11 cellular contexts compared by ENCODE assay signal in genomic region chr7:5779108-5779507, GRCh38. TPM values are rescaled to one million over a fixed set of nuclear protein-coding genes. Genes with fewer than 3 reads are reported as not detected.
A peak's percentile ranks its signal among the peaks of the same experiment; 100 is the strongest.
DNase-seq lines count a peak whose midpoint lies in the region; ATAC-seq and TF ChIP-seq lines count a peak whose summit lies in the region.
"Had no signal": no experiment of that assay in that cellular context is flagged by ENCODE, and none has a peak within 500 bp of the region (broad histone marks: within the 10 kb centered on the region; RNA-seq: fewer than 3 reads in every experiment).

No MANE protein-coding gene starts in this region.

- H3K9me3 Mint-ChIP-seq in activated T-cell treated with anti-CD3 and anti-CD28 coated beads, Interleukin-2, amount 50 U/mL, for 24 hours: no peaks in the 10 kb centered on the region
- H3K9me3 Mint-ChIP-seq in dendritic cell treated with granulocyte-macrophage colony-stimulating factor and Interleukin-4, amounts not matched to agents 40 ng/mL and 50 ng/mL, for 4 days: no peaks in the 10 kb centered on the region
- peaks cover 3% of the 10 kb centered on the region for H3K9me3 Mint-ChIP-seq in progenitor cell of endocrine pancreas (ENCODE audit: low read depth)

- intact Hi-C loops in dendritic cell treated with granulocyte-macrophage colony-stimulating factor and Interleukin-4, amounts not matched to agents 40 ng/mL and 50 ng/mL, for 4 days (cut with micrococcal nuclease): no loop called here

- no peak for DNase-seq in activated T-cell treated with anti-CD3 and anti-CD28 coated beads, Interleukin-2, amount 50 U/mL, for 24 hours
- no peak for DNase-seq in activated T-cell treated with anti-CD3 and anti-CD28 coated beads, Interleukin-2, amount 50 U/mL, for 48 hours
- DNase-seq in MV-4-11 (lab: John Stamatoyannopoulos, UW) (peak; percentile 26), progenitor cell of endocrine pancreas (ENCODE audit: low spot score, unreplicated experiment) (no peak), 8988T (no peak)
- DNase-seq: amniotic stem cell, cortex of kidney, NCI-H510A had no signal

- H3K27ac Mint-ChIP-seq in activated T-cell treated with anti-CD3 and anti-CD28 coated beads, Interleukin-2, amount 50 U/mL, for 24 hours: peak overlapping the region; percentile 75
- no peak overlapping the region for H3K27ac Mint-ChIP-seq in dendritic cell treated with granulocyte-macrophage colony-stimulating factor and Interleukin-4, amounts not matched to agents 40 ng/mL and 50 ng/mL, for 4 days
- no peak overlapping the region for H3K27ac Mint-ChIP-seq in progenitor cell of endocrine pancreas

- H3K4me3 Mint-ChIP-seq in activated T-cell treated with anti-CD3 and anti-CD28 coated beads, Interleukin-2, amount 50 U/mL, for 24 hours: peak overlapping the region; percentile 55
- peak overlapping the region; percentile 15 for H3K4me3 Mint-ChIP-seq in dendritic cell treated with granulocyte-macrophage colony-stimulating factor and Interleukin-4, amounts not matched to agents 40 ng/mL and 50 ng/mL, for 4 days
- H3K4me3 Mint-ChIP-seq in progenitor cell of endocrine pancreas (ENCODE audit: low read depth): peak overlapping the region; percentile 18

- TF ChIP-seq CTCF in progenitor cell of endocrine pancreas (IDR thresholded peaks at IDR 0.05; ENCODE audit: unreplicated experiment): no peak

- ATAC-seq in GM21723 (IDR thresholded peaks at IDR 0.05; ENCODE audit: unreplicated experiment) (no peak), GM21381 (IDR thresholded peaks at IDR 0.05; ENCODE audit: unreplicated experiment) (no peak)

- H3K27me3 Mint-ChIP-seq in activated T-cell treated with anti-CD3 and anti-CD28 coated beads, Interleukin-2, amount 50 U/mL, for 24 hours: no peaks in the 10 kb centered on the region
- H3K27me3 Mint-ChIP-seq in dendritic cell treated with granulocyte-macrophage colony-stimulating factor and Interleukin-4, amounts not matched to agents 40 ng/mL and 50 ng/mL, for 4 days: no peaks in the 10 kb centered on the region
- H3K27me3 Mint-ChIP-seq in progenitor cell of endocrine pancreas: no peaks in the 10 kb centered on the region

- peaks cover 49% of the 10 kb centered on the region for H3K36me3 Mint-ChIP-seq in activated T-cell treated with anti-CD3 and anti-CD28 coated beads, Interleukin-2, amount 50 U/mL, for 24 hours (ENCODE audit: low read depth)
- H3K36me3 Mint-ChIP-seq in dendritic cell treated with granulocyte-macrophage colony-stimulating factor and Interleukin-4, amounts not matched to agents 40 ng/mL and 50 ng/mL, for 4 days (ENCODE audit: low read depth): peaks cover 36% of the 10 kb centered on the region
- H3K36me3 Mint-ChIP-seq in progenitor cell of endocrine pancreas (ENCODE audit: insufficient read depth): peaks cover 7% of the 10 kb centered on the region

- peaks cover 56% of the 10 kb centered on the region for H3K4me1 Mint-ChIP-seq in activated T-cell treated with anti-CD3 and anti-CD28 coated beads, Interleukin-2, amount 50 U/mL, for 24 hours (ENCODE audit: low read depth)
- H3K4me1 Mint-ChIP-seq in dendritic cell treated with granulocyte-macrophage colony-stimulating factor and Interleukin-4, amounts not matched to agents 40 ng/mL and 50 ng/mL, for 4 days (ENCODE audit: low read depth): peaks cover 45% of the 10 kb centered on the region
- H3K4me1 Mint-ChIP-seq in progenitor cell of endocrine pancreas (ENCODE audit: low read depth): peaks cover 5% of the 10 kb centered on the region

RNA-seq across cellular contexts. Expression of gene RNF216, which starts 2.4 kb away (rescaled TPM):
- 38.3 and 39.8 TPM in 2 replicates for total RNA-seq in progenitor cell of endocrine pancreas
